In genomic region chr9:95148121-95148520, GRCh38 we compare ENCODE assay signal across 24 cellular contexts.
"Had no signal": no experiment of that assay in that cellular context is flagged by ENCODE, and none has a peak within 500 bp of the region (broad histone marks: within the 10 kb centered on the region; RNA-seq: fewer than 3 reads in every experiment).

No MANE protein-coding gene starts in this region.

- H3K27me3 ChIP-seq: ascending aorta, body of pancreas, SJSA1 had no signal

- H3K4me3 ChIP-seq: ascending aorta, body of pancreas, SJSA1 had no signal

- DNase-seq: activated CD4-positive, alpha-beta T cell treated with anti-CD3 and anti-CD28 coated beads for 1 hour; activated CD4-positive, alpha-beta T cell treated with anti-CD3 and anti-CD28 coated beads, Interleukin-2, amount 10 ng/mL, durations not matched to agents 24 days and 14 days; activated CD4-positive, alpha-beta T cell treated with anti-CD3 and anti-CD28 coated beads, Interleukin-2, amount 50 U/mL, for 48 hours; activated CD8-positive, alpha-beta memory T cell treated with anti-CD3 and anti-CD28 coated beads, Interleukin-2, amount 10 ng/mL, durations not matched to agents 7 days and 5 days; activated effector memory CD4-positive, alpha-beta T cell treated with Interleukin-2 at 50 U/mL for 16 hours; activated naive CD4-positive, alpha-beta T cell; activated T-cell treated with anti-CD3 and anti-CD28 coated beads, Interleukin-2, amount 50 U/mL, for 24 hours; body of pancreas; KG1; NCI-H1048; NCI-H1694; NCI-H2029; NCI-H2171; NCI-H345; NCI-H510A; NCI-H526 treated with DMSO at 0.1 percent for 48 hours; NCI-H82; PC-3; SHP77 had no signal

- H3K27ac ChIP-seq: ascending aorta, SJSA1 had no signal

- H3K9me3 ChIP-seq: ascending aorta, body of pancreas, SJSA1 had no signal

- ATAC-seq: activated CD8-positive, alpha-beta memory T cell treated with anti-CD3 and anti-CD28 coated beads, Interleukin-2, amount 10 ng/mL, durations not matched to agents 7 days and 5 days; body of pancreas; PC-3; SK-N-SH treated with all-trans-retinoic acid at 6 μM for 48 hours; WTC11 had no signal

- H3K36me3 ChIP-seq: ascending aorta had no signal

- H3K4me1 ChIP-seq: ascending aorta, body of pancreas had no signal

- FAIRE-seq: RCC 7860 had no signal
